ENCODE assay signal across 20 cellular contexts in genomic region chr17:61459968-61460718, GRCh38. TPM values are rescaled to one million over a fixed set of nuclear protein-coding genes. Genes with fewer than 3 reads are reported as not detected.
"Had no signal": no experiment of that assay in that cellular context is flagged by ENCODE, and none has a peak within 500 bp of the region (broad histone marks: within the 10 kb centered on the region; RNA-seq: fewer than 3 reads in every experiment).

No MANE protein-coding gene starts in this region.

- H3K4me3 Mint-ChIP-seq: activated naive CD4-positive, alpha-beta T cell treated with anti-CD3 and anti-CD28 coated beads, Interleukin-2, amount 50 U/mL, for 24 hours; naive B cell; stimulated activated naive CD8-positive, alpha-beta T cell treated with anti-CD3 and anti-CD28 coated beads, Interleukin-15, Interleukin-2, amounts not matched to agents 100 ng/mL and 50 ng/mL, for 24 hours; T-helper 2 cell treated with Interferon-gamma antibody and Interleukin-4, amounts not matched to agents 5 μg/mL and 100 μg/mL, for 36 hours had no signal

- H3K4me3 ChIP-seq: gastroesophageal sphincter, lung, testis, vagina had no signal

- H3K9me3 Mint-ChIP-seq: activated naive CD4-positive, alpha-beta T cell treated with anti-CD3 and anti-CD28 coated beads, Interleukin-2, amount 50 U/mL, for 24 hours; activated T-helper 2 cell treated with anti-CD3 and anti-CD28 coated beads, Interferon-gamma antibody, Interleukin-2, Interleukin-4, amounts not matched to agents 10 μg/mL and 5 μg/mL and 100 μg/mL, durations not matched to agents 14 hours and 24 hours and 36 hours; stimulated activated naive CD8-positive, alpha-beta T cell treated with anti-CD3 and anti-CD28 coated beads, Interleukin-15, Interleukin-2, amounts not matched to agents 100 ng/mL and 50 ng/mL, for 24 hours; T-helper 2 cell treated with Interferon-gamma antibody and Interleukin-4, amounts not matched to agents 5 μg/mL and 100 μg/mL, for 36 hours had no signal

- H3K9me3 ChIP-seq: gastroesophageal sphincter, neutrophil, testis, vagina had no signal

- ATAC-seq: gastroesophageal sphincter, right cardiac atrium had no signal

- H3K36me3 Mint-ChIP-seq: activated naive CD4-positive, alpha-beta T cell treated with anti-CD3 and anti-CD28 coated beads, Interleukin-2, amount 50 U/mL, for 24 hours had no signal

- H3K27ac Mint-ChIP-seq: activated naive CD4-positive, alpha-beta T cell treated with anti-CD3 and anti-CD28 coated beads, Interleukin-2, amount 50 U/mL, for 24 hours; activated T-helper 2 cell treated with anti-CD3 and anti-CD28 coated beads, Interferon-gamma antibody, Interleukin-2, Interleukin-4, amounts not matched to agents 10 μg/mL and 5 μg/mL and 100 μg/mL, durations not matched to agents 14 hours and 24 hours and 36 hours; naive B cell; stimulated activated naive CD8-positive, alpha-beta T cell treated with anti-CD3 and anti-CD28 coated beads, Interleukin-15, Interleukin-2, amounts not matched to agents 100 ng/mL and 50 ng/mL, for 24 hours; T-helper 2 cell treated with Interferon-gamma antibody and Interleukin-4, amounts not matched to agents 5 μg/mL and 100 μg/mL, for 36 hours had no signal

- H3K27me3 ChIP-seq: testis had no signal

- H3K27ac ChIP-seq: epithelial cell of prostate, gastroesophageal sphincter, neutrophil, testis, vagina had no signal

- DNase-seq: activated CD4-positive, alpha-beta T cell treated with anti-CD3 and anti-CD28 coated beads for 1 hour; activated CD4-positive, alpha-beta T cell treated with anti-CD3 and anti-CD28 coated beads, Interleukin-2, amount 50 U/mL, for 48 hours; caudate nucleus; cortex of kidney; effector memory CD4-positive, alpha-beta T cell; kidney glomerular epithelial cell; naive B cell; right cardiac atrium; stimulated activated CD4-positive, alpha-beta T cell treated with anti-CD3 and anti-CD28 coated beads, Interleukin-12 subunit alpha, Interleukin-12 subunit beta, amount 100 ng/mL, for 4 hours; SW 1271; testis had no signal

- H3K36me3 ChIP-seq: gastroesophageal sphincter, neutrophil, vagina had no signal

RNA-seq across cellular contexts. Expression of gene TBX4, which starts 7.9 kb away (rescaled TPM):
- total RNA-seq: activated T-helper 2 cell treated with anti-CD3 and anti-CD28 coated beads, Interferon-gamma antibody, Interleukin-2, Interleukin-4, amounts not matched to agents 10 μg/mL and 5 μg/mL and 100 μg/mL, durations not matched to agents 14 hours and 24 hours and 36 hours; right cardiac atrium; vagina had no signal
